Comparison of ENCODE assay signal across 1 cellular context in genomic region chr3:23810342-23811116, GRCh38.
TF ChIP-seq lines count a peak whose summit lies in the region.

No MANE protein-coding gene starts in this region.

TF ChIP-seq in HEK293, 187 proteins besides CTCF, POLR2A, EP300 and RAD21 (continued from another document and continues in another):
- TF ChIP-seq, protein P1, sequence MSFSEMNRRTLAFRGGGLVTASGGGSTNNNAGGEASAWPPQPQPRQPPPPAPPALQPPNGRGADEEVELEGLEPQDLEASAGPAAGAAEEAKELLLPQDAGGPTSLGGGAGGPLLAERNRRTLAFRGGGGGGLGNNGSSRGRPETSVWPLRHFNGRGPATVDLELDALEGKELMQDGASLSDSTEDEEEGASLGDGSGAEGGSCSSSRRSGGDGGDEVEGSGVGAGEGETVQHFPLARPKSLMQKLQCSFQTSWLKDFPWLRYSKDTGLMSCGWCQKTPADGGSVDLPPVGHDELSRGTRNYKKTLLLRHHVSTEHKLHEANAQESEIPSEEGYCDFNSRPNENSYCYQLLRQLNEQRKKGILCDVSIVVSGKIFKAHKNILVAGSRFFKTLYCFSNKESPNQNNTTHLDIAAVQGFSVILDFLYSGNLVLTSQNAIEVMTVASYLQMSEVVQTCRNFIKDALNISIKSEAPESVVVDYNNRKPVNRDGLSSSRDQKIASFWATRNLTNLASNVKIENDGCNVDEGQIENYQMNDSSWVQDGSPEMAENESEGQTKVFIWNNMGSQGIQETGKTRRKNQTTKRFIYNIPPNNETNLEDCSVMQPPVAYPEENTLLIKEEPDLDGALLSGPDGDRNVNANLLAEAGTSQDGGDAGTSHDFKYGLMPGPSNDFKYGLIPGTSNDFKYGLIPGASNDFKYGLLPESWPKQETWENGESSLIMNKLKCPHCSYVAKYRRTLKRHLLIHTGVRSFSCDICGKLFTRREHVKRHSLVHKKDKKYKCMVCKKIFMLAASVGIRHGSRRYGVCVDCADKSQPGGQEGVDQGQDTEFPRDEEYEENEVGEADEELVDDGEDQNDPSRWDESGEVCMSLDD (tag by site-specific recombination; IDR thresholded peaks at IDR 0.05) = peak; percentile 53; the same call in 1 of the 2 replicates
- TF ChIP-seq ZNF24 (tag by site-specific recombination; IDR thresholded peaks at IDR 0.05) = 0 out of 2 replicates have a peak, but pooled peaks have one; percentile 21
- TF ChIP-seq ZNF664 (tag by site-specific recombination; IDR thresholded peaks at IDR 0.05) = no peak
- TF ChIP-seq ZIC2 (tag by site-specific recombination; IDR thresholded peaks at IDR 0.05) = peak; percentile 32
- TF ChIP-seq, protein P2, sequence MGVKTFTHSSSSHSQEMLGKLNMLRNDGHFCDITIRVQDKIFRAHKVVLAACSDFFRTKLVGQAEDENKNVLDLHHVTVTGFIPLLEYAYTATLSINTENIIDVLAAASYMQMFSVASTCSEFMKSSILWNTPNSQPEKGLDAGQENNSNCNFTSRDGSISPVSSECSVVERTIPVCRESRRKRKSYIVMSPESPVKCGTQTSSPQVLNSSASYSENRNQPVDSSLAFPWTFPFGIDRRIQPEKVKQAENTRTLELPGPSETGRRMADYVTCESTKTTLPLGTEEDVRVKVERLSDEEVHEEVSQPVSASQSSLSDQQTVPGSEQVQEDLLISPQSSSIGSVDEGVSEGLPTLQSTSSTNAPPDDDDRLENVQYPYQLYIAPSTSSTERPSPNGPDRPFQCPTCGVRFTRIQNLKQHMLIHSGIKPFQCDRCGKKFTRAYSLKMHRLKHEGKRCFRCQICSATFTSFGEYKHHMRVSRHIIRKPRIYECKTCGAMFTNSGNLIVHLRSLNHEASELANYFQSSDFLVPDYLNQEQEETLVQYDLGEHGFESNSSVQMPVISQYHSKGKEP (tag by site-specific recombination; IDR thresholded peaks at IDR 0.05) = no peak
- TF ChIP-seq ZFP69B (tag by site-specific recombination; IDR thresholded peaks at IDR 0.05) = no peak; the same call in 1 of the 2 replicates
- TF ChIP-seq ZNF639 (tag by site-specific recombination; IDR thresholded peaks at IDR 0.05) = 0 out of 2 replicates have a peak, but pooled peaks have one; percentile 11
- TF ChIP-seq PRDM4 (tag by site-specific recombination; IDR thresholded peaks at IDR 0.05) = peak; percentile 41; the same call in 1 of the 2 replicates
- no peak for TF ChIP-seq ZSCAN4 (tag by site-specific recombination; IDR thresholded peaks at IDR 0.05)
- no peak for TF ChIP-seq ZNF488 (tag by site-specific recombination; IDR thresholded peaks at IDR 0.05)
- TF ChIP-seq ZNF248 (tag by site-specific recombination; IDR thresholded peaks at IDR 0.05) = no peak
- no peak for TF ChIP-seq ZNF449 (tag by site-specific recombination; IDR thresholded peaks at IDR 0.05)
- TF ChIP-seq ZNF23 (tag by site-specific recombination; IDR thresholded peaks at IDR 0.05; ENCODE audit: borderline replicate concordance) = no peak
- TF ChIP-seq, protein P3, sequence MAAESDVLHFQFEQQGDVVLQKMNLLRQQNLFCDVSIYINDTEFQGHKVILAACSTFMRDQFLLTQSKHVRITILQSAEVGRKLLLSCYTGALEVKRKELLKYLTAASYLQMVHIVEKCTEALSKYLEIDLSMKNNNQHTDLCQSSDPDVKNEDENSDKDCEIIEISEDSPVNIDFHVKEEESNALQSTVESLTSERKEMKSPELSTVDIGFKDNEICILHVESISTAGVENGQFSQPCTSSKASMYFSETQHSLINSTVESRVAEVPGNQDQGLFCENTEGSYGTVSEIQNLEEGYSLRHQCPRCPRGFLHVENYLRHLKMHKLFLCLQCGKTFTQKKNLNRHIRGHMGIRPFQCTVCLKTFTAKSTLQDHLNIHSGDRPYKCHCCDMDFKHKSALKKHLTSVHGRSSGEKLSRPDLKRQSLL (tag by site-specific recombination; IDR thresholded peaks at IDR 0.05) = no peak
- TF ChIP-seq WT1 (tag by site-specific recombination; IDR thresholded peaks at IDR 0.05) = 0 out of 2 replicates have a peak, but pooled peaks have one; percentile 18
- TF ChIP-seq ZSCAN30 (tag by site-specific recombination; IDR thresholded peaks at IDR 0.05) = peak; percentile 64; the same call in 1 of the 2 replicates
- TF ChIP-seq ZBTB11 (tag by site-specific recombination; conservative IDR thresholded peaks at IDR 0.05; ENCODE audit: low read depth) = peak; percentile 49; the same call in 1 of the 2 replicates
- no peak for TF ChIP-seq HOXC10 (CRISPR knock-in tag; IDR thresholded peaks at IDR 0.05)
- TF ChIP-seq ZSCAN5A (tag by site-specific recombination; IDR thresholded peaks at IDR 0.05) = peak; percentile 79
- no peak for TF ChIP-seq ZNF174 (tag by site-specific recombination; IDR thresholded peaks at IDR 0.05)
- TF ChIP-seq ZNF830 (tag by site-specific recombination; IDR thresholded peaks at IDR 0.05; ENCODE audit: low read depth) = no peak
- TF ChIP-seq GLI2 (tag by site-specific recombination; IDR thresholded peaks at IDR 0.05; ENCODE audit: borderline replicate concordance, low read depth) = no peak
- TF ChIP-seq SCRT1 (tag by site-specific recombination; IDR thresholded peaks at IDR 0.05; ENCODE audit: borderline replicate concordance) = no peak
- TF ChIP-seq ZNF280C (tag by site-specific recombination; IDR thresholded peaks at IDR 0.05) = no peak
- TF ChIP-seq, protein P4, sequence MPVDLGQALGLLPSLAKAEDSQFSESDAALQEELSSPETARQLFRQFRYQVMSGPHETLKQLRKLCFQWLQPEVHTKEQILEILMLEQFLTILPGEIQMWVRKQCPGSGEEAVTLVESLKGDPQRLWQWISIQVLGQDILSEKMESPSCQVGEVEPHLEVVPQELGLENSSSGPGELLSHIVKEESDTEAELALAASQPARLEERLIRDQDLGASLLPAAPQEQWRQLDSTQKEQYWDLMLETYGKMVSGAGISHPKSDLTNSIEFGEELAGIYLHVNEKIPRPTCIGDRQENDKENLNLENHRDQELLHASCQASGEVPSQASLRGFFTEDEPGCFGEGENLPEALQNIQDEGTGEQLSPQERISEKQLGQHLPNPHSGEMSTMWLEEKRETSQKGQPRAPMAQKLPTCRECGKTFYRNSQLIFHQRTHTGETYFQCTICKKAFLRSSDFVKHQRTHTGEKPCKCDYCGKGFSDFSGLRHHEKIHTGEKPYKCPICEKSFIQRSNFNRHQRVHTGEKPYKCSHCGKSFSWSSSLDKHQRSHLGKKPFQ (tag by site-specific recombination; IDR thresholded peaks at IDR 0.05) = peak; percentile 100
- 0 out of 2 replicates have a peak, but pooled peaks have one; percentile 12 for TF ChIP-seq REPIN1 (tag by site-specific recombination; IDR thresholded peaks at IDR 0.05; ENCODE audit: low read depth)
- TF ChIP-seq SETDB1 (IDR thresholded peaks at IDR 0.05; ENCODE audit: insufficient read length, low read length) = no peak
- TF ChIP-seq ZNF768 (tag by site-specific recombination; IDR thresholded peaks at IDR 0.05) = no peak
- TF ChIP-seq TCF7L2 (IDR thresholded peaks at IDR 0.05; ENCODE audit: borderline replicate concordance, low read depth, low read length) = no peak
- TF ChIP-seq ZNF10 (tag by site-specific recombination; IDR thresholded peaks at IDR 0.05) = 0 out of 2 replicates have a peak, but pooled peaks have one; percentile 20
